Comparison of ENCODE assay signal across 1 cellular context in the genomic region with DNA sequence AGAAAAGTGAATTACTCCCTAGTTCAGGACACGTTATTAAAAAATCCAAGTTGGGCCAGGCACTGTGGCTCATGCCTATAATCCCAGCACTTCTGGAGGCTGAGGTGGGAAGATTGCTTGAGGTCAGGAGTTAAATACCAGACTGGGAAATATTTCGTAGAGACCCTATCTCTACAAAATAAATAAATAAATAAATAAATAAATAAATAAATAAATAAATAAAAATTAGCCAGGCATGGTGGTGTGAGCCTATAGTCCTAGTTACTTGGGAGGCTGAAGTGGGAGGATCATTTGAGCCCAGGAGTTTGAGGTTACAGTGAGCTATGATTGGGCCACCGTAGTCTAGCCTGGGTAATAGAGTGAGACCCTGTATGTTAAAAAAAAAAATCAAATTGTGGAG.
TF ChIP-seq lines count a peak whose summit lies in the region.

No MANE protein-coding gene starts in this region.

TF ChIP-seq in HEK293, 187 proteins besides CTCF, POLR2A, EP300 and RAD21 (continued from another document):
- TF ChIP-seq, protein P1, sequence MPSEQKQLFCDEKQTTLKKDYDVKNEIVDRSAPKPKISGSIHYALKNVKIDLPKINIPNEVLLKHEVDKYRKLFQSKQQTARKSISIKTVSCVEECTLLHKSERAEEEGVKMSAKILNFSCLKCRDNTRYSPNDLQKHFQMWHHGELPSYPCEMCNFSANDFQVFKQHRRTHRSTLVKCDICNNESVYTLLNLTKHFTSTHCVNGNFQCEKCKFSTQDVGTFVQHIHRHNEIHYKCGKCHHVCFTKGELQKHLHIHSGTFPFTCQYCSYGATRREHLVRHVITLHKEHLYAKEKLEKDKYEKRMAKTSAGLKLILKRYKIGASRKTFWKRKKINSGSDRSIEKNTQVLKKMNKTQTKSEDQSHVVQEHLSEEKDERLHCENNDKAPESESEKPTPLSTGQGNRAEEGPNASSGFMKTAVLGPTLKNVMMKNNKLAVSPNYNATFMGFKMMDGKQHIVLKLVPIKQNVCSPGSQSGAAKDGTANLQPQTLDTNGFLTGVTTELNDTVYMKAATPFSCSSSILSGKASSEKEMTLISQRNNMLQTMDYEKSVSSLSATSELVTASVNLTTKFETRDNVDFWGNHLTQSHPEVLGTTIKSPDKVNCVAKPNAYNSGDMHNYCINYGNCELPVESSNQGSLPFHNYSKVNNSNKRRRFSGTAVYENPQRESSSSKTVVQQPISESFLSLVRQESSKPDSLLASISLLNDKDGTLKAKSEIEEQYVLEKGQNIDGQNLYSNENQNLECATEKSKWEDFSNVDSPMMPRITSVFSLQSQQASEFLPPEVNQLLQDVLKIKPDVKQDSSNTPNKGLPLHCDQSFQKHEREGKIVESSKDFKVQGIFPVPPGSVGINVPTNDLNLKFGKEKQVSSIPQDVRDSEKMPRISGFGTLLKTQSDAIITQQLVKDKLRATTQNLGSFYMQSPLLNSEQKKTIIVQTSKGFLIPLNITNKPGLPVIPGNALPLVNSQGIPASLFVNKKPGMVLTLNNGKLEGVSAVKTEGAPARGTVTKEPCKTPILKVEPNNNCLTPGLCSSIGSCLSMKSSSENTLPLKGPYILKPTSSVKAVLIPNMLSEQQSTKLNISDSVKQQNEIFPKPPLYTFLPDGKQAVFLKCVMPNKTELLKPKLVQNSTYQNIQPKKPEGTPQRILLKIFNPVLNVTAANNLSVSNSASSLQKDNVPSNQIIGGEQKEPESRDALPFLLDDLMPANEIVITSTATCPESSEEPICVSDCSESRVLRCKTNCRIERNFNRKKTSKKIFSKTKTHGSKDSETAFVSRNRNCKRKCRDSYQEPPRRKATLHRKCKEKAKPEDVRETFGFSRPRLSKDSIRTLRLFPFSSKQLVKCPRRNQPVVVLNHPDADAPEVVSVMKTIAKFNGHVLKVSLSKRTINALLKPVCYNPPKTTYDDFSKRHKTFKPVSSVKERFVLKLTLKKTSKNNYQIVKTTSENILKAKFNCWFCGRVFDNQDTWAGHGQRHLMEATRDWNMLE (tag by site-specific recombination; conservative IDR thresholded peaks at IDR 0.05; ENCODE audit: low read depth), result peak; percentile 86
- peak; percentile 58 for TF ChIP-seq ZNF623 (tag by site-specific recombination; IDR thresholded peaks at IDR 0.05)
- TF ChIP-seq ZNF433 (tag by site-specific recombination; IDR thresholded peaks at IDR 0.05; ENCODE audit: low read depth), result peak; percentile 64; the same call in 1 of the 2 replicates
- TF ChIP-seq ZNF510 (tag by site-specific recombination; IDR thresholded peaks at IDR 0.05; ENCODE audit: insufficient replicate concordance), result peak; percentile 30
- TF ChIP-seq ZFP37 (tag by site-specific recombination; IDR thresholded peaks at IDR 0.05), result peak; percentile 50; the same call in 1 of the 2 replicates
- peak; percentile 87 for TF ChIP-seq ZNF394 (tag by site-specific recombination; IDR thresholded peaks at IDR 0.05; ENCODE audit: borderline replicate concordance)
- 0 out of 2 replicates have a peak, but pooled peaks have one; percentile 18 for TF ChIP-seq ZNF664 (tag by site-specific recombination; IDR thresholded peaks at IDR 0.05)
